In genomic region chr21:14864211-14865021, GRCh38 we compare ENCODE assay signal across 8 cellular contexts.
A peak's percentile ranks its signal among the peaks of the same experiment; 100 is the strongest.
DNase-seq lines count a peak whose midpoint lies in the region; ATAC-seq, FAIRE-seq and TF ChIP-seq lines count a peak whose summit lies in the region.

No MANE protein-coding gene starts in this region.

- CTCF ChIA-PET in T-cell (lab: Charles Lee): interaction anchor here (0.5 to 1.1 kb wide), 5 partner anchors 187 to 728 kb away, joined by 3 to 6 read pairs (median 3); no protein-coding TSS in a partner anchor
- CTCF ChIA-PET in HepG2 (lab: Yijun Ruan, JAX; ENCODE audit: low intra/inter-chr PET ratio, low total read pairs): interaction anchor here (0.7 to 2.0 kb wide), 7 partner anchors 13 to 728 kb away, joined by 3 to 10 read pairs (median 3); no protein-coding TSS in a partner anchor

- H3K9ac ChIP-seq in HepG2 (ENCODE audit: insufficient read depth, low read depth, low read length): peak overlapping the region; percentile 59

- FAIRE-seq in HepG2 (lab: Jason Lieb, UNC): no peak

- H3K4me3 Mint-ChIP-seq in T-cell: no peak overlapping the region

- H3K4me1 ChIP-seq in DOHH2 (ENCODE audit: control insufficient read depth, low read length): no peaks in the 10 kb centered on the region
- peaks cover 54% of the 10 kb centered on the region for H3K4me1 ChIP-seq in HepG2 (ENCODE audit: insufficient read depth, low read length)

- H3K4me2 ChIP-seq in DOHH2 (ENCODE audit: low read length): no peak overlapping the region
- H3K4me2 ChIP-seq in HepG2 (ENCODE audit: low read depth, low read length): peak overlapping the region; percentile 78

- no peaks in the 10 kb centered on the region for H3F3A ChIP-seq in DOHH2 (ENCODE audit: control insufficient read depth, insufficient read depth)

- TSS peak; percentile 91 for BruUV-seq in HepG2 (replicated peaks; lab: Mats Ljungman, UMichigan)

- H3K36me3 Mint-ChIP-seq in T-cell: no peaks in the 10 kb centered on the region

- TF ChIP-seq POLR2A in HepG2 (IDR thresholded peaks at IDR 0.05; ENCODE audit: insufficient read depth in 1 of 2, low read depth in 2 of 2, low read length in 2 of 2): no peak

- TF ChIP-seq EP300 in HepG2 (IDR thresholded peaks at IDR 0.05; ENCODE audit: low read depth in 2 of 2, low read length in 2 of 2): peak in 1 of 2 experiments; percentile 69; a peak in 2 of 4 replicates
- TF ChIP-seq EP300 in HepG2 (CRISPR knock-in tag; IDR thresholded peaks at IDR 0.05; ENCODE audit: borderline replicate concordance): no peak

- no peak overlapping the region for H3K27ac Mint-ChIP-seq in T-cell

- TF ChIP-seq RAD21 in HepG2 (CRISPR knock-in tag; IDR thresholded peaks at IDR 0.05): peak; percentile 72; the same call in 1 of the 2 replicates

- no peaks in the 10 kb centered on the region for H3K9me3 Mint-ChIP-seq in T-cell

- H3K27ac ChIP-seq in DOHH2 (ENCODE audit: low read depth, low read length) (no peak overlapping the region), HepG2 (ENCODE audit: extremely low read length, insufficient read depth, low read length) (peak overlapping the region; percentile 76)

- TF ChIP-seq CTCF in DOHH2 (IDR thresholded peaks at IDR 0.05; ENCODE audit: low read depth, low read length, poor library complexity, severe bottlenecking) (peak; percentile 61), HepG2 (CRISPR knock-in tag; IDR thresholded peaks at IDR 0.05) (peak; percentile 76)

- H2AFZ ChIP-seq in HepG2 (ENCODE audit: low read length): no peak overlapping the region

- no peaks in the 10 kb centered on the region for H4K20me1 ChIP-seq in DOHH2 (ENCODE audit: control insufficient read depth, insufficient read depth, low read depth, low read length)
- H4K20me1 ChIP-seq in HepG2 (ENCODE audit: insufficient read depth, low read length): no peaks in the 10 kb centered on the region

- H3K27me3 Mint-ChIP-seq in T-cell: no peaks in the 10 kb centered on the region

- H3K9me3 ChIP-seq in DOHH2 (ENCODE audit: control insufficient read depth, insufficient read depth, low read length): no peaks in the 10 kb centered on the region
- H3K9me3 ChIP-seq in HepG2 (ENCODE audit: low read length): peaks cover 17% of the 10 kb centered on the region

- in situ Hi-C loops in HepG2 (cut with HindIII; ENCODE audit: extremely low pct_ligation_motif_present, low pct_unique_long_range_greater_than_20kb): loop anchor here (10.0 to 25.0 kb wide), 2 partner anchors 200 to 623 kb away; partner anchors contain the start of gene NRIP1

- intact Hi-C loops in HepG2 (cut with micrococcal nuclease; ENCODE audit: unreplicated experiment): loop anchor here (1.0 to 5.0 kb wide), 13 partner anchors 13 to 729 kb away; no protein-coding TSS in a partner anchor

- peaks cover 4 to 9% (median 8%) of the 10 kb centered on the region in 3 donors for H3K4me1 Mint-ChIP-seq in T-cell

- WGBS in HepG2 (ENCODE audit: low lambda C conversion rate): 0% methylated on average over 9 of the region's 9 CpGs

- H3K9me2 ChIP-seq in DOHH2 (replicated peaks; ENCODE audit: control insufficient read depth, low read length): no peaks in the 10 kb centered on the region

- no peaks in the 10 kb centered on the region for H3K79me2 ChIP-seq in DOHH2 (ENCODE audit: control insufficient read depth, low read length)
- H3K79me2 ChIP-seq in HepG2 (ENCODE audit: insufficient read depth, low read length): no peaks in the 10 kb centered on the region

- POLR2A ChIA-PET in T-cell (lab: Charles Lee) (no interaction called here), HepG2 (lab: Yijun Ruan, JAX) (interaction anchor here (1.2 to 2.4 kb wide), 9 partner anchors 10 to 577 kb away, joined by 3 to 27 read pairs (median 14); partner anchors contain the start of gene NRIP1)

- H3K4me3 ChIP-seq in DOHH2 (ENCODE audit: low read length): no peak overlapping the region
- H3K4me3 ChIP-seq in Jurkat, Clone E6-1 (ENCODE audit: low read length): no peak overlapping the region
- H3K4me3 ChIP-seq in HepG2 (replicated peaks in 1 of 3; ENCODE audit: insufficient read depth in 1 of 3, low read depth in 2 of 3, low read length in 3 of 3): peak overlapping the region in 2 of 3 experiments; percentile 48 to 53; a peak in 4 of 6 replicates

- H3K36me3 ChIP-seq in DOHH2 (ENCODE audit: control insufficient read depth, low read length) (no peaks in the 10 kb centered on the region), HepG2 (replicated peaks in 1 of 2; ENCODE audit: control insufficient read depth in 1 of 2, insufficient read depth in 2 of 2, low read length in 2 of 2) (no peaks in the 10 kb centered on the region)

- H3K27me3 ChIP-seq in DOHH2 (ENCODE audit: control insufficient read depth, low read length): no peaks in the 10 kb centered on the region
- H3K27me3 ChIP-seq in HepG2 (ENCODE audit: control insufficient read depth in 1 of 2, insufficient read depth in 2 of 2, low read length in 2 of 2): no peaks in the 10 kb centered on the region

- DNase-seq in Jurkat, Clone E6-1 (ENCODE audit: low read depth, low spot score): peak; percentile 11
- DNase-seq in T-cell (peak in 22 of 34 experiments; percentile 1 to 26 (median 11)), dedifferentiated amniotic fluid mesenchymal stem cell (ENCODE audit: extremely low spot score) (peak; percentile 34), HepG2 (ENCODE audit: low spot score) (peak; percentile 94), cortex of kidney (lab: John Stamatoyannopoulos, UW) (no peak)
- peak; percentile 12 for DNase-seq in stimulated activated CD8-positive, alpha-beta memory T cell treated with anti-CD3 and anti-CD28 coated beads, Interleukin-4, amount 100 ng/mL, for 24 hours (ENCODE audit: low read depth)

- ATAC-seq in GM21390 (IDR thresholded peaks at IDR 0.05; ENCODE audit: unreplicated experiment) (peak; percentile 67), T-cell (replicated peaks in 1 of 4) (peak in 3 of 4 experiments; percentile 20 to 56 (median 23)), HepG2 (peak; percentile 95)

TF ChIP-seq in HepG2, 621 proteins besides CTCF, POLR2A, EP300 and RAD21 (continues in another document):
- TF ChIP-seq DBP (CRISPR knock-in tag; IDR thresholded peaks at IDR 0.05; ENCODE audit: not compliant biosample characterization) (no peak), HOXA3 (CRISPR knock-in tag; IDR thresholded peaks at IDR 0.05) (peak; percentile 36), SP4 (CRISPR knock-in tag; IDR thresholded peaks at IDR 0.05) (no peak), ZNF619 (CRISPR knock-in tag; IDR thresholded peaks at IDR 0.05) (0 out of 2 replicates have a peak, but pooled peaks have one; percentile 64), TEAD3 (CRISPR knock-in tag; optimal IDR thresholded peaks at IDR 0.05; ENCODE audit: borderline replicate concordance) (peak; percentile 20)
- TF ChIP-seq, protein P1, sequence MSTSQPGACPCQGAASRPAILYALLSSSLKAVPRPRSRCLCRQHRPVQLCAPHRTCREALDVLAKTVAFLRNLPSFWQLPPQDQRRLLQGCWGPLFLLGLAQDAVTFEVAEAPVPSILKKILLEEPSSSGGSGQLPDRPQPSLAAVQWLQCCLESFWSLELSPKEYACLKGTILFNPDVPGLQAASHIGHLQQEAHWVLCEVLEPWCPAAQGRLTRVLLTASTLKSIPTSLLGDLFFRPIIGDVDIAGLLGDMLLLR (CRISPR knock-in tag; IDR thresholded peaks at IDR 0.05): no peak
- TF ChIP-seq, protein P2, sequence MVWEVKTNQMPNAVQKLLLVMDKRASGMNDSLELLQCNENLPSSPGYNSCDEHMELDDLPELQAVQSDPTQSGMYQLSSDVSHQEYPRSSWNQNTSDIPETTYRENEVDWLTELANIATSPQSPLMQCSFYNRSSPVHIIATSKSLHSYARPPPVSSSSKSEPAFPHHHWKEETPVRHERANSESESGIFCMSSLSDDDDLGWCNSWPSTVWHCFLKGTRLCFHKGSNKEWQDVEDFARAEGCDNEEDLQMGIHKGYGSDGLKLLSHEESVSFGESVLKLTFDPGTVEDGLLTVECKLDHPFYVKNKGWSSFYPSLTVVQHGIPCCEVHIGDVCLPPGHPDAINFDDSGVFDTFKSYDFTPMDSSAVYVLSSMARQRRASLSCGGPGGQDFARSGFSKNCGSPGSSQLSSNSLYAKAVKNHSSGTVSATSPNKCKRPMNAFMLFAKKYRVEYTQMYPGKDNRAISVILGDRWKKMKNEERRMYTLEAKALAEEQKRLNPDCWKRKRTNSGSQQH (CRISPR knock-in tag; IDR thresholded peaks at IDR 0.05; ENCODE audit: low read depth): no peak
- TF ChIP-seq, protein P3, sequence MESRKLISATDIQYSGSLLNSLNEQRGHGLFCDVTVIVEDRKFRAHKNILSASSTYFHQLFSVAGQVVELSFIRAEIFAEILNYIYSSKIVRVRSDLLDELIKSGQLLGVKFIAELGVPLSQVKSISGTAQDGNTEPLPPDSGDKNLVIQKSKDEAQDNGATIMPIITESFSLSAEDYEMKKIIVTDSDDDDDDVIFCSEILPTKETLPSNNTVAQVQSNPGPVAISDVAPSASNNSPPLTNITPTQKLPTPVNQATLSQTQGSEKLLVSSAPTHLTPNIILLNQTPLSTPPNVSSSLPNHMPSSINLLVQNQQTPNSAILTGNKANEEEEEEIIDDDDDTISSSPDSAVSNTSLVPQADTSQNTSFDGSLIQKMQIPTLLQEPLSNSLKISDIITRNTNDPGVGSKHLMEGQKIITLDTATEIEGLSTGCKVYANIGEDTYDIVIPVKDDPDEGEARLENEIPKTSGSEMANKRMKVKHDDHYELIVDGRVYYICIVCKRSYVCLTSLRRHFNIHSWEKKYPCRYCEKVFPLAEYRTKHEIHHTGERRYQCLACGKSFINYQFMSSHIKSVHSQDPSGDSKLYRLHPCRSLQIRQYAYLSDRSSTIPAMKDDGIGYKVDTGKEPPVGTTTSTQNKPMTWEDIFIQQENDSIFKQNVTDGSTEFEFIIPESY (CRISPR knock-in tag; IDR thresholded peaks at IDR 0.05): peak; percentile 31; the same call in 1 of the 2 replicates
- TF ChIP-seq, protein P4, sequence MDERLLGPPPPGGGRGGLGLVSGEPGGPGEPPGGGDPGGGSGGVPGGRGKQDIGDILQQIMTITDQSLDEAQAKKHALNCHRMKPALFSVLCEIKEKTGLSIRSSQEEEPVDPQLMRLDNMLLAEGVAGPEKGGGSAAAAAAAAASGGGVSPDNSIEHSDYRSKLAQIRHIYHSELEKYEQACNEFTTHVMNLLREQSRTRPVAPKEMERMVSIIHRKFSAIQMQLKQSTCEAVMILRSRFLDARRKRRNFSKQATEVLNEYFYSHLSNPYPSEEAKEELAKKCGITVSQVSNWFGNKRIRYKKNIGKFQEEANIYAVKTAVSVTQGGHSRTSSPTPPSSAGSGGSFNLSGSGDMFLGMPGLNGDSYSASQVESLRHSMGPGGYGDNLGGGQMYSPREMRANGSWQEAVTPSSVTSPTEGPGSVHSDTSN (CRISPR knock-in tag; IDR thresholded peaks at IDR 0.05): no peak

Comparison
In these comparisons a context has a peak if more than half of its experiments do, and no peak if none do; other contexts are left out.
1. H3K4me3 ChIP-seq: peak in HepG2 (2 of 3); none in DOHH2 (single experiment) and Jurkat, Clone E6-1 (single experiment).
2. ATAC-seq: peak in every context shown above with its lines; median percentile 95 in HepG2; 67 in GM21390; 23 in T-cell.